In the genomic region with DNA sequence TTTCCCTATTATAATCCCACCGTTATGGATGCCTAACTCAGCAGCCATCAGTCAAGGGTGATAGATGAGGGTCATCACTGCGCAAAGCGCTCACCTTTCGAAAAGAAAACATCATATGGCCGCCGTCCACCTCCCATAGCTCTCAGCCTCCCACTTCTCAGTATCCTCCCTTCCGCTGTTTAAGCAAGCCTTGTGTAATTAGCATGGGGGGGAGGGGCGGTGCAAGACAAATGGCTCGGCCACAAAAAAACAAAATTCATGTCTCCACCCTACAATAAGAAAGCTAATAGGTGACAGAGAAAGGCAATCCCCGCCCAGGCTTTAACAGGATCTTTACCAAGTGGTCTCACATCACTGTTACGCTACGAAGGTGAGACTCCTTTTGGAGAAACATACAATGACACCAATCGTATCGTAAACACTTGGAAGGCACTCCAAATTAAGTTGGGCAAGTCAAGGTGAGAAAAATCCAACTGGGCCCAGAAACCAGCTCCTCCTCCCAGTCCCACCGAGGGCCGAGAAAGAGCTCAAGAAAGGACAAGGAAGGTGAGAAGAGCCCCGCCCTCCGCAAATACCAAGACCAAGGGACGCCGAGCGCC, we compare ENCODE assay signal across 8 cellular contexts. TPM values are rescaled to one million over a fixed set of nuclear protein-coding genes. Genes with fewer than 3 reads are reported as not detected.
DNase-seq lines count a peak whose midpoint lies in the region; FAIRE-seq and TF ChIP-seq lines count a peak whose summit lies in the region.

No MANE protein-coding gene starts in this region.

- DNase-seq in BE2C (peak; percentile 52), H4 (ENCODE audit: low spot score) (peak; percentile 47), NOMO-1 (lab: John Stamatoyannopoulos, UW; ENCODE audit: unreplicated experiment in 2 of 2) (peak; percentile 74 to 86), fibroblast of lung (ENCODE audit: low read depth in 2 of 2) (peak; percentile 48 to 73), nephron progenitor cell (peak; percentile 45), ureter (ENCODE audit: low spot score) (peak; percentile 69), HTR-8/SVneo (ENCODE audit: insufficient read length, low spot score) (no peak)
- DNase-seq in activated T-cell treated with anti-CD3 and anti-CD28 coated beads, Interleukin-2, amount 50 U/mL, for 24 hours: peak; percentile 64

- H3K36me3 ChIP-seq in BE2C: peaks cover 48% of the 10 kb centered on the region
- peaks cover 14% of the 10 kb centered on the region for H3K36me3 ChIP-seq in fibroblast of lung (ENCODE audit: control insufficient read depth, insufficient read depth, low read length)

- H3K27me3 Mint-ChIP-seq in activated T-cell treated with anti-CD3 and anti-CD28 coated beads, Interleukin-2, amount 50 U/mL, for 24 hours: no peaks in the 10 kb centered on the region
- H3K27me3 Mint-ChIP-seq in nephron progenitor cell (ENCODE audit: low read depth, poor library complexity): peaks cover 2% of the 10 kb centered on the region

- peak overlapping the region; percentile 82 for H3K9ac ChIP-seq in fibroblast of lung (ENCODE audit: insufficient read depth, low read length)

- peak overlapping the region; percentile 94 for H3K4me3 Mint-ChIP-seq in activated T-cell treated with anti-CD3 and anti-CD28 coated beads, Interleukin-2, amount 50 U/mL, for 24 hours
- peak overlapping the region; percentile 100 for H3K4me3 Mint-ChIP-seq in nephron progenitor cell

- H3K4me3 ChIP-seq in BE2C (ENCODE audit: low read depth, low read length) (peak overlapping the region; percentile 90), fibroblast of lung (replicated peaks in 1 of 4; ENCODE audit: control extremely low read depth in 1 of 4, insufficient read depth in 1 of 4, low read depth in 3 of 4, low read length in 4 of 4) (peak overlapping the region; percentile 74 to 96 (median 88))

- no peaks in the 10 kb centered on the region for H3K9me3 ChIP-seq in BE2C
- no peaks in the 10 kb centered on the region for H3K9me3 ChIP-seq in fibroblast of lung (ENCODE audit: control insufficient read depth, insufficient read depth, low read depth, low read length)

- H3K79me2 ChIP-seq in fibroblast of lung (ENCODE audit: control insufficient read depth, insufficient read depth, low read length): peaks cover 56% of the 10 kb centered on the region

- no peak overlapping the region for H2AFZ ChIP-seq in fibroblast of lung (ENCODE audit: low read length)

- peaks cover 68% of the 10 kb centered on the region for H3K36me3 Mint-ChIP-seq in activated T-cell treated with anti-CD3 and anti-CD28 coated beads, Interleukin-2, amount 50 U/mL, for 24 hours (ENCODE audit: low read depth)
- H3K36me3 Mint-ChIP-seq in nephron progenitor cell (ENCODE audit: low read depth): peaks cover 47% of the 10 kb centered on the region

- no peaks in the 10 kb centered on the region for H3K9me3 Mint-ChIP-seq in activated T-cell treated with anti-CD3 and anti-CD28 coated beads, Interleukin-2, amount 50 U/mL, for 24 hours
- H3K9me3 Mint-ChIP-seq in nephron progenitor cell: no peaks in the 10 kb centered on the region

- FAIRE-seq in HTR-8/SVneo (lab: Jason Lieb, UNC): no peak

- peak overlapping the region; percentile 96 for H3K27ac ChIP-seq in fibroblast of lung (ENCODE audit: insufficient read depth, low read length)

- peaks cover 1% of the 10 kb centered on the region for H4K20me1 ChIP-seq in fibroblast of lung (ENCODE audit: control insufficient read depth, extremely low read depth, insufficient read depth, low read length)

- H3K4me1 Mint-ChIP-seq in activated T-cell treated with anti-CD3 and anti-CD28 coated beads, Interleukin-2, amount 50 U/mL, for 24 hours (ENCODE audit: low read depth): peaks cover 50% of the 10 kb centered on the region
- peaks cover 75% of the 10 kb centered on the region for H3K4me1 Mint-ChIP-seq in nephron progenitor cell

- TF ChIP-seq CTCF in BE2C (IDR thresholded peaks at IDR 0.05; ENCODE audit: low read depth, low read length) (no peak), fibroblast of lung (conservative IDR thresholded peaks at IDR 0.05 in 1 of 2, IDR thresholded peaks at IDR 0.05 in 1 of 2; ENCODE audit: low read depth in 1 of 2, low read length in 2 of 2) (no peak), nephron progenitor cell (IDR thresholded peaks at IDR 0.05) (no peak)

- H3K27me3 ChIP-seq in BE2C (no peaks in the 10 kb centered on the region), fibroblast of lung (ENCODE audit: control insufficient read depth, insufficient read depth, low read length) (no peaks in the 10 kb centered on the region)

- H3K4me1 ChIP-seq in BE2C (no peaks in the 10 kb centered on the region), fibroblast of lung (ENCODE audit: control insufficient read depth, extremely low read depth, insufficient read depth, low read length) (peaks cover 7% of the 10 kb centered on the region)

- peak overlapping the region; percentile 95 for H3K27ac Mint-ChIP-seq in activated T-cell treated with anti-CD3 and anti-CD28 coated beads, Interleukin-2, amount 50 U/mL, for 24 hours
- peak overlapping the region; percentile 100 for H3K27ac Mint-ChIP-seq in nephron progenitor cell

- H3K4me2 ChIP-seq in fibroblast of lung (ENCODE audit: extremely low read depth, insufficient read depth, low read length): peak overlapping the region; percentile 97

RNA-seq across cellular contexts. Expression of a gene that starts 0.6 kb away (rescaled TPM):
- polyA plus RNA-seq in BE2C (2012; ENCODE audit: insufficient read depth, insufficient read length, low read depth): 635 TPM
- 580 and 595 TPM in 2 replicates for total RNA-seq in H4 (2014; rRNA removed; shearing (Covaris generic))
- total RNA-seq in fibroblast of lung: 192 and 370 TPM in 2 replicates
- 323 and 410 TPM in 2 replicates for polyA plus RNA-seq in fibroblast of lung
- 257 and 260 TPM in 2 replicates for polyA plus RNA-seq in fibroblast of lung (2012)
- 667 and 956 TPM in 2 replicates for polyA minus RNA-seq in fibroblast of lung (ENCODE audit: low replicate concordance)
- 368 TPM for total RNA-seq in ureter

RNA-seq across cellular contexts. Expression of a gene that starts 5.2 kb away (rescaled TPM):
- polyA plus RNA-seq in BE2C (2012; ENCODE audit: insufficient read depth, insufficient read length, low read depth): 47.5 TPM
- 0.60 TPM in 1 of 2 replicates, not detected in the other for total RNA-seq in H4 (2014; rRNA removed; shearing (Covaris generic))
- total RNA-seq in fibroblast of lung: 4.1 and 11.2 TPM in 2 replicates
- 9.1 and 16.0 TPM in 2 replicates for polyA plus RNA-seq in fibroblast of lung
- polyA plus RNA-seq in fibroblast of lung (2012): 4.9 and 7.7 TPM in 2 replicates
- 0.52 and 5.2 TPM in 2 replicates for polyA minus RNA-seq in fibroblast of lung (ENCODE audit: low replicate concordance)
- 0.65 TPM for total RNA-seq in ureter

RNA-seq across cellular contexts. Expression of a gene that starts 6.2 kb away (rescaled TPM):
- polyA plus RNA-seq in BE2C (2012; ENCODE audit: insufficient read depth, insufficient read length, low read depth): 66.2 TPM
- total RNA-seq in H4 (2014; rRNA removed; shearing (Covaris generic)): 12.9 and 13.6 TPM in 2 replicates
- total RNA-seq in fibroblast of lung (44.3 and 47.5 TPM in 2 replicates), ureter (21.9 TPM)
- polyA plus RNA-seq in fibroblast of lung: 3.7 and 5.1 TPM in 2 replicates
- polyA plus RNA-seq in fibroblast of lung (2012): 10.8 and 11.5 TPM in 2 replicates
- polyA minus RNA-seq in fibroblast of lung (ENCODE audit: low replicate concordance): 3.2 and 7.3 TPM in 2 replicates

RNA-seq across cellular contexts. Expression of a gene that starts 12.4 kb away (rescaled TPM):
- 0.46 TPM for polyA plus RNA-seq in BE2C (2012; ENCODE audit: insufficient read depth, insufficient read length, low read depth)
- not detected in 2 replicates for total RNA-seq in H4 (2014; rRNA removed; shearing (Covaris generic))
- total RNA-seq in fibroblast of lung (not detected in 2 replicates), ureter (not detected)
- polyA plus RNA-seq in fibroblast of lung: not detected in 2 replicates
- polyA plus RNA-seq in fibroblast of lung (2012): not detected in 2 replicates
- not detected in 2 replicates for polyA minus RNA-seq in fibroblast of lung (ENCODE audit: low replicate concordance)

RNA-seq across cellular contexts. Expression of a gene that starts 30.9 kb away (rescaled TPM):
- not detected for polyA plus RNA-seq in BE2C (2012; ENCODE audit: insufficient read depth, insufficient read length, low read depth)
- not detected in 2 replicates for total RNA-seq in H4 (2014; rRNA removed; shearing (Covaris generic))
- total RNA-seq in fibroblast of lung: not detected in 2 replicates
- polyA plus RNA-seq in fibroblast of lung: not detected in 2 replicates
- not detected in 2 replicates for polyA plus RNA-seq in fibroblast of lung (2012)
- not detected in 2 replicates for polyA minus RNA-seq in fibroblast of lung (ENCODE audit: low replicate concordance)
- not detected for total RNA-seq in ureter
